20 cellular contexts compared by ENCODE assay signal in the genomic region with DNA sequence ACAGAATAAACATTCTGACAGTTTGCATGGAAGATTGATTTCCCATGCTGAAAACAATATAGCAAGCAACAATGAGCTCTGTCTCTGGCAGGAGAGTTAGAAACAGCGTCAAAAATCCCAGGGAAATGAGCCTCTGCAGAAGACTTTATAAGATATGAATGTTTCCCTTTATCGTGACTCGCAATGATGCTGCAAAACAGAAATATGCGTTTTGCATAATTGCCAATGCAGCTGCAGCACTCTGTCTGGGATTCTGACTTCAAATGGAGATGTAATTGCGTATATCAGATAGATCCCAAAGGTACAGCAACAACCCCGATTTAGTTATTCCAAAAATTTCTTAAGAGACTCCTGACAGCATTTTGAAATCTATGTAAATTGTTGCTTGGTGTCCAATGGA.
"Had no signal": no experiment of that assay in that cellular context is flagged by ENCODE, and none has a peak within 500 bp of the region (broad histone marks: within the 10 kb centered on the region; RNA-seq: fewer than 3 reads in every experiment).

No MANE protein-coding gene starts in this region.

- H3K27ac ChIP-seq: gastrocnemius medialis, neutrophil, spleen, testis, tibial nerve, upper lobe of right lung, vagina had no signal

- H3K9me3 ChIP-seq: gastrocnemius medialis, neutrophil, testis, tibial nerve, upper lobe of right lung, vagina had no signal

- H3K27me3 ChIP-seq: gastrocnemius medialis, neutrophil, spleen, testis, tibial nerve, upper lobe of right lung, vagina had no signal

- ATAC-seq: effector memory CD8-positive, alpha-beta T cell; gastrocnemius medialis; left lobe of liver; naive thymus-derived CD4-positive, alpha-beta T cell; sciatic nerve; stimulated activated memory B cell treated with anti-CD40 and anti-IgM and Interleukin-4, amounts not matched to agents 10 μg/mL and 1 μg/mL and 100 μg/mL, for 72 hours; stimulated activated naive CD8-positive, alpha-beta T cell treated with anti-CD3 and anti-CD28 coated beads, Interleukin-15, amount 100 ng/mL, for 72 hours; upper lobe of right lung had no signal

- H3K4me3 ChIP-seq: gastrocnemius medialis, spleen, tibial nerve, upper lobe of right lung, vagina had no signal

- H3K4me1 ChIP-seq: gastrocnemius medialis, spleen, testis, tibial nerve, upper lobe of right lung, vagina had no signal

- H3K36me3 ChIP-seq: gastrocnemius medialis, neutrophil, spleen, tibial nerve, upper lobe of right lung, vagina had no signal

- DNase-seq: effector memory CD8-positive, alpha-beta T cell; gastrocnemius medialis; islet precursor cell; mammary epithelial cell; naive thymus-derived CD4-positive, alpha-beta T cell; nephron progenitor cell; posterior cingulate gyrus; spleen; stimulated activated CD4-positive, alpha-beta T cell treated with anti-CD3 and anti-CD28 coated beads, Interleukin-15, amount 100 ng/mL, for 24 hours; stimulated activated CD4-positive, alpha-beta T cell treated with anti-CD3 and anti-CD28 coated beads, Interleukin-1b, Interleukin-23, amount 100 ng/mL, for 48 hours; stimulated activated CD4-positive, alpha-beta T cell treated with anti-CD3 and anti-CD28 coated beads, Interleukin-4, amount 100 ng/mL, for 24 hours; stimulated activated naive CD8-positive, alpha-beta T cell treated with anti-CD3 and anti-CD28 coated beads, Interleukin-15, amount 100 ng/mL, for 72 hours; testis; upper lobe of right lung had no signal
